20 cellular contexts compared by ENCODE assay signal in genomic region chr11:90698238-90698637, GRCh38.
DNase-seq lines count a peak whose midpoint lies in the region; ATAC-seq, FAIRE-seq and TF ChIP-seq lines count a peak whose summit lies in the region.
"Had no signal": no experiment of that assay in that cellular context is flagged by ENCODE, and none has a peak within 500 bp of the region (broad histone marks: within the 10 kb centered on the region; RNA-seq: fewer than 3 reads in every experiment).

No MANE protein-coding gene starts in this region.

- H3K27ac Mint-ChIP-seq in H9 (peak overlapping the region in 2 of 3 experiments; percentile 20 to 79; a peak in 3 of 7 replicates), WTC11 (no peak overlapping the region)
- H3K27ac Mint-ChIP-seq: CD4-positive, alpha-beta T cell; IgD-negative memory B cell had no signal

- H3K4me1 ChIP-seq in H9 (ENCODE audit: insufficient read depth, low read length): no peaks in the 10 kb centered on the region
- H3K4me1 ChIP-seq: Caco-2 had no signal

- no peak overlapping the region for H4K8ac ChIP-seq in H9 (replicated peaks; ENCODE audit: insufficient read length, low read depth, low read length)

- H3K4me1 Mint-ChIP-seq in H9: peaks cover 30 to 38% of the 10 kb centered on the region in 2 experiments
- peaks cover 23% of the 10 kb centered on the region for H3K4me1 Mint-ChIP-seq in WTC11
- H3K4me1 Mint-ChIP-seq: IgD-negative memory B cell had no signal

- no peak overlapping the region for H2BK12ac ChIP-seq in H9 (ENCODE audit: insufficient read length, low read depth, low read length)

- no peak for DNase-seq in H9
- DNase-seq in WTC11 (ENCODE audit: low spot score): no peak
- peak; percentile 14 for DNase-seq in iPS DF 4.7 (ENCODE audit: extremely low read depth, low spot score)
- no peak for DNase-seq in GM12891 (ENCODE audit: insufficient read length, low spot score)
- no peak for DNase-seq in left colon
- DNase-seq in activated naive CD4-positive, alpha-beta T cell treated with Interleukin-2 at 50 U/mL for 16 hours: no peak
- no peak for DNase-seq in HTR-8/SVneo (ENCODE audit: insufficient read length, low spot score)
- DNase-seq: ACHN; Caco-2; CD4-positive, alpha-beta T cell; GOT3; HCEC 1CT; KBM-7 had no signal

- H3K9me3 Mint-ChIP-seq in H9: peaks cover 9 to 11% of the 10 kb centered on the region in 2 experiments; a peak in 3 of 5 replicates
- peaks cover 22% of the 10 kb centered on the region for H3K9me3 Mint-ChIP-seq in WTC11

- H3K27me3 Mint-ChIP-seq in H9 (ENCODE audit: low read depth) (no peaks in the 10 kb centered on the region), WTC11 (ENCODE audit: low read depth) (no peaks in the 10 kb centered on the region)
- H3K27me3 Mint-ChIP-seq: CD4-positive, alpha-beta T cell; IgD-negative memory B cell had no signal

- no peak for FAIRE-seq in GM12891 (lab: Jason Lieb, UNC)
- FAIRE-seq in HTR-8/SVneo (lab: Jason Lieb, UNC): no peak
- FAIRE-seq: A204.1, D721Med, G401.6, HepG2 had no signal

- H2BK5ac ChIP-seq in H9 (ENCODE audit: insufficient read length, low read length): no peak overlapping the region

- no peak overlapping the region for H3K14ac ChIP-seq in H9 (ENCODE audit: insufficient read depth, low read length)

- H3K9ac ChIP-seq in H9 (ENCODE audit: extremely low read depth, insufficient read length, low read length): no peak overlapping the region

- H3K4me3 Mint-ChIP-seq in H9 (no peak overlapping the region), WTC11 (no peak overlapping the region)
- H3K4me3 Mint-ChIP-seq: CD4-positive, alpha-beta T cell; IgD-negative memory B cell had no signal

- intact Hi-C loops in left colon (cut with DNase I, micrococcal nuclease): no loop called here

- no peak overlapping the region for H3T11ph ChIP-seq in H9 (ENCODE audit: low read length)

- no peaks in the 10 kb centered on the region for H3K79me2 ChIP-seq in H9 (ENCODE audit: insufficient read depth, low read length)

- no peaks in the 10 kb centered on the region for H3K9me3 ChIP-seq in H9 (ENCODE audit: control insufficient read depth, low read depth, low read length)
- H3K9me3 ChIP-seq: Caco-2 had no signal

- CTCF ChIA-PET in WTC11 (lab: Charles Lee): no interaction called here

- no peak overlapping the region for H3K23ac ChIP-seq in H9 (ENCODE audit: insufficient read length, low read depth, low read length)

- H2BK120ac ChIP-seq in H9 (ENCODE audit: low read depth, low read length, poor library complexity, severe bottlenecking): no peak overlapping the region

- H3K27ac ChIP-seq in H9 (ENCODE audit: insufficient read length, low read depth, low read length): no peak overlapping the region
- H3K27ac ChIP-seq: C4-2B, HL-60 had no signal

- ATAC-seq in WTC11 (peak; percentile 96), left colon (no peak)
- ATAC-seq: HepG2 had no signal

- H4K20me1 ChIP-seq in H9 (ENCODE audit: control insufficient read depth, insufficient read depth, insufficient read length): no peaks in the 10 kb centered on the region

- no peak overlapping the region for H3K4ac ChIP-seq in H9 (ENCODE audit: low read depth, low read length)

- H4K91ac ChIP-seq in H9 (ENCODE audit: insufficient read length, low read depth, low read length): no peak overlapping the region

- no peaks in the 10 kb centered on the region for H3K27me3 ChIP-seq in H9 (ENCODE audit: insufficient read depth, low read length)

- H3K18ac ChIP-seq in H9 (ENCODE audit: insufficient read length, low read depth, low read length): no peak overlapping the region

- POLR2A ChIA-PET in WTC11 (lab: Charles Lee): no interaction called here

- no peak overlapping the region for H2AK5ac ChIP-seq in H9 (ENCODE audit: insufficient read length, low read length)

- H3K79me1 ChIP-seq in H9 (ENCODE audit: insufficient read depth, low read depth, low read length, poor library complexity, severe bottlenecking): no peaks in the 10 kb centered on the region

- no peak overlapping the region for H2BK15ac ChIP-seq in H9 (ENCODE audit: low read depth, low read length)

- H3K4me2 ChIP-seq in H9 (ENCODE audit: insufficient read depth, insufficient read length, low read length): no peak overlapping the region

- no peak for TF ChIP-seq POLR2A in GM12891 (IDR thresholded peaks at IDR 0.05; ENCODE audit: low read depth, low read length)

- H2AFZ ChIP-seq in H9 (ENCODE audit: low read length): no peak overlapping the region

- no peak overlapping the region for H3K56ac ChIP-seq in H9 (ENCODE audit: insufficient read length, low read depth, low read length)

- H3K23me2 ChIP-seq in H9 (ENCODE audit: insufficient read length, low read depth, low read length, poor library complexity, severe bottlenecking): no peaks in the 10 kb centered on the region

- no peak overlapping the region for H2BK20ac ChIP-seq in H9 (ENCODE audit: low read depth, low read length, poor library complexity, severe bottlenecking)

- H4K5ac ChIP-seq in H9 (ENCODE audit: insufficient read length, low read depth, low read length): no peak overlapping the region

- peaks cover 0 to 6% (median 4%) of the 10 kb centered on the region in 3 experiments; a peak in 3 of 7 replicates for H3K36me3 Mint-ChIP-seq in H9 (ENCODE audit: insufficient read depth in 1 of 3, low read depth in 3 of 3)
- peaks cover 5% of the 10 kb centered on the region; the same call in 1 of the 2 replicates for H3K36me3 Mint-ChIP-seq in WTC11
- H3K36me3 Mint-ChIP-seq: IgD-negative memory B cell had no signal

- no peak for TF ChIP-seq CTCF in H9 (conservative IDR thresholded peaks at IDR 0.05)
- TF ChIP-seq CTCF in WTC11 (IDR thresholded peaks at IDR 0.05): no peak

TF ChIP-seq in WTC11, 78 proteins besides CTCF, POLR2A, EP300 and RAD21:
- TF ChIP-seq ZNF423 (CRISPR knock-in tag; IDR thresholded peaks at IDR 0.05): 0 out of 2 replicates have a peak, but pooled peaks have one; percentile 34
- TF ChIP-seq JAZF1 (CRISPR knock-in tag; IDR thresholded peaks at IDR 0.05): no peak

TF ChIP-seq in GM12891, 5 proteins besides CTCF, POLR2A, EP300 and RAD21:
- TF ChIP-seq POU2F2 (IDR thresholded peaks at IDR 0.05; ENCODE audit: low read depth, low read length): no peak
- TF ChIP-seq PAX5 (IDR thresholded peaks at IDR 0.05; ENCODE audit: insufficient read depth, low read length, severe bottlenecking): no peak
- no peak for TF ChIP-seq SPI1 (IDR thresholded peaks at IDR 0.05; ENCODE audit: low read depth, low read length)
- TF ChIP-seq POLR2AphosphoS5 (IDR thresholded peaks at IDR 0.05; ENCODE audit: low read depth, low read length): no peak
- no peak for TF ChIP-seq TAF1 (IDR thresholded peaks at IDR 0.05; ENCODE audit: low read depth, low read length)
